ENCODE assay signal across 8 cellular contexts in the genomic region with DNA sequence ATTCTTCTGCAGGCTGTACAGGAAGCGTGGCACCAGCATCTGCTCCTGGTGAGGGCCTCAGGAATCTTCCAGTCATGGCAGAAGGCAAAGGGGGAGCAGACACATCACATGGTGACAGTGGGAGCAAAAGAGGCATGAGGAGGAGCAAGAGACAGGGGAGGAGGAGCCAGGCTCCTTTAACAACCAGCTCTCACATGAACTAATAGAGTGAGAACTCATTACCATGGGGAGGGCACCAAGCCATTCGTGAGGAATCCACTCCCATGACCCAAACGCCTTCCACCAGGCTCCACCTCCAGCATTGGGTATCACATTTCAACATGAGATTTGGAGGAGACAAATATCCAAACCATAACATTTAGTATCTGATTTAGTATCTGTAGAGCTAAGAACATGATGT.
"Had no signal": no experiment of that assay in that cellular context is flagged by ENCODE, and none has a peak within 500 bp of the region (broad histone marks: within the 10 kb centered on the region; RNA-seq: fewer than 3 reads in every experiment).

No MANE protein-coding gene starts in this region.

- ATAC-seq: HepG2 had no signal

- H3K9me3 Mint-ChIP-seq: H9 had no signal

- H3K4me3 Mint-ChIP-seq: H9, IgD-negative memory B cell had no signal

- H3K36me3 Mint-ChIP-seq: IgD-negative memory B cell had no signal

- H3K4me2 ChIP-seq: KMS-11 had no signal

- H3K27ac Mint-ChIP-seq: H9, IgD-negative memory B cell had no signal

- H3K27ac ChIP-seq: HL-60, KMS-11 had no signal

- DNase-seq: GOT3, H9, HCEC 1CT, KBM-7 had no signal

- H3K9ac ChIP-seq: KMS-11 had no signal
